In the genomic region with DNA sequence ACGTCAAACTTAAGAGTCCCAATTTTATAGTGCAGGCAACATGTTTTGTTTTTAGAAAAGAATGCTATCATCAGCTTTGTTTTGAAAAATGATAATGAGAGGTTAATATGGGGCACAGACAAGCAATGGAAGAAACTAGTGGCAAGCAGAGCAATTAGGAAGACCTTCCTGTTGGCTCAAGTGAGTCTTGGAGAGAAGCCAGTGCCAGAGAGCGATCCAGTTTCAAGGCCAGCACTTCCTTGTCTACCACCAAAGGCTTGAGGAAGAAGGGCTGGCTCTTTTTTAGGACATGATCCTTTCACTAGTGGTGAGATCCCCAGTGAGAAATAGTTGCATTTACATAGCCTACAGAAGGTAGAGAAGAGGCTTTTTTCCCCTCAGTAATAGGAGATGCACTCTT, we compare ENCODE assay signal across 18 cellular contexts.
DNase-seq lines count a peak whose midpoint lies in the region; ATAC-seq and TF ChIP-seq lines count a peak whose summit lies in the region.
"Had no signal": no experiment of that assay in that cellular context is flagged by ENCODE, and none has a peak within 500 bp of the region (broad histone marks: within the 10 kb centered on the region; RNA-seq: fewer than 3 reads in every experiment).

No MANE protein-coding gene starts in this region.

- H3K4me1 Mint-ChIP-seq in nephron = peaks cover 10% of the 10 kb centered on the region
- H3K4me1 Mint-ChIP-seq in stimulated activated effector memory CD8-positive, alpha-beta T cell treated with anti-CD3 and anti-CD28 coated beads, Interleukin-12 subunit alpha, Interleukin-12 subunit beta, amount 100 ng/mL, for 72 hours = no peaks in the 10 kb centered on the region

- no peak overlapping the region for H3K4me3 Mint-ChIP-seq in nephron
- H3K4me3 Mint-ChIP-seq in stimulated activated effector memory CD8-positive, alpha-beta T cell treated with anti-CD3 and anti-CD28 coated beads, Interleukin-12 subunit alpha, Interleukin-12 subunit beta, amount 100 ng/mL, for 72 hours = no peak overlapping the region
- H3K4me3 Mint-ChIP-seq: IgD-negative memory B cell had no signal

- no TSS peak for BruUV-seq in A673 (replicated peaks; lab: Mats Ljungman, UMichigan)

- H3K27ac ChIP-seq in A673 (ENCODE audit: low read depth, low read length, poor library complexity, severe bottlenecking) (no peak overlapping the region), right cardiac atrium (ENCODE audit: low read length) (no peak overlapping the region)
- H3K27ac ChIP-seq: C4-2B had no signal

- peaks cover 16% of the 10 kb centered on the region for H3K4me1 ChIP-seq in A673 (ENCODE audit: insufficient read depth, low read length, poor library complexity, severe bottlenecking)
- H3K4me1 ChIP-seq in right cardiac atrium (ENCODE audit: control insufficient read depth, insufficient read depth, low read length) = no peaks in the 10 kb centered on the region

- 42% methylated on average over 2 of the region's 2 CpGs for WGBS in right cardiac atrium

- H3K27ac Mint-ChIP-seq in nephron = peak overlapping the region in 2 of 3 experiments; percentile 12 to 61
- no peak overlapping the region for H3K27ac Mint-ChIP-seq in stimulated activated effector memory CD8-positive, alpha-beta T cell treated with anti-CD3 and anti-CD28 coated beads, Interleukin-12 subunit alpha, Interleukin-12 subunit beta, amount 100 ng/mL, for 72 hours
- H3K27ac Mint-ChIP-seq: IgD-negative memory B cell had no signal

- no peak for TF ChIP-seq CTCF in A673 (conservative IDR thresholded peaks at IDR 0.05; ENCODE audit: low read depth, low read length)
- no peak for TF ChIP-seq CTCF in nephron (IDR thresholded peaks at IDR 0.05; ENCODE audit: unreplicated experiment in 3 of 3)

- POLR2A ChIA-PET in A673 (lab: Charles Lee; ENCODE audit: low non-redundant PET) = interaction anchor here (0.7 kb wide), 1 partner anchor 507 kb away, joined by 3 read pairs; no protein-coding TSS in a partner anchor

- ATAC-seq in stimulated activated effector memory CD8-positive, alpha-beta T cell treated with anti-CD3 and anti-CD28 coated beads, Interleukin-12 subunit alpha, Interleukin-12 subunit beta, amount 100 ng/mL, for 72 hours = no peak
- ATAC-seq in right cardiac atrium = no peak
- no peak for ATAC-seq in GM18505 (IDR thresholded peaks at IDR 0.05; ENCODE audit: unreplicated experiment)
- ATAC-seq: GM12878, Right ventricle myocardium inferior had no signal

- H3K27me3 Mint-ChIP-seq in nephron (ENCODE audit: low read depth) = no peaks in the 10 kb centered on the region
- H3K27me3 Mint-ChIP-seq: IgD-negative memory B cell had no signal

- H3K9me3 ChIP-seq in A673 (ENCODE audit: low read depth, low read length, poor library complexity, severe bottlenecking) (peaks cover 15% of the 10 kb centered on the region), right cardiac atrium (ENCODE audit: control insufficient read depth, low read length) (peaks cover 2% of the 10 kb centered on the region)

- intact Hi-C loops in A673 (cut with micrococcal nuclease; ENCODE audit: unreplicated experiment) (no loop called here), right cardiac atrium (cut with DNase I) (no loop called here)

- peaks cover 25% of the 10 kb centered on the region for H3K36me3 ChIP-seq in A673 (ENCODE audit: insufficient read depth, low read length, poor library complexity, severe bottlenecking)

- H3K4me3 ChIP-seq in A673 (ENCODE audit: low read depth, low read length, poor library complexity, severe bottlenecking) (no peak overlapping the region), right cardiac atrium (ENCODE audit: low read length) (no peak overlapping the region)
- H3K4me3 ChIP-seq: GM12878 had no signal

- H3K9me3 Mint-ChIP-seq in nephron = peaks cover 15% of the 10 kb centered on the region
- H3K9me3 Mint-ChIP-seq in stimulated activated effector memory CD8-positive, alpha-beta T cell treated with anti-CD3 and anti-CD28 coated beads, Interleukin-12 subunit alpha, Interleukin-12 subunit beta, amount 100 ng/mL, for 72 hours = peaks cover 19% of the 10 kb centered on the region

- H3K36me3 Mint-ChIP-seq in nephron (ENCODE audit: low read depth) = peaks cover 43% of the 10 kb centered on the region
- no peaks in the 10 kb centered on the region for H3K36me3 Mint-ChIP-seq in stimulated activated effector memory CD8-positive, alpha-beta T cell treated with anti-CD3 and anti-CD28 coated beads, Interleukin-12 subunit alpha, Interleukin-12 subunit beta, amount 100 ng/mL, for 72 hours
- H3K36me3 Mint-ChIP-seq: IgD-negative memory B cell had no signal

- CTCF ChIA-PET in A673 (lab: Charles Lee) = no interaction called here

- DNase-seq in A673 (ENCODE audit: low spot score) (peak; percentile 56), H4 (ENCODE audit: low spot score) (peak; percentile 47), NCI-H2029 treated with DMSO at 0.1 percent for 48 hours (lab: John Stamatoyannopoulos, UW) (peak; percentile 63), right cardiac atrium (no peak)
- no peak for DNase-seq in stimulated activated effector memory CD8-positive, alpha-beta T cell treated with anti-CD3 and anti-CD28 coated beads, Interleukin-12 subunit alpha, Interleukin-12 subunit beta, amount 100 ng/mL, for 72 hours (ENCODE audit: low spot score in 2 of 2)
- DNase-seq: ACHN, AML-193, GOT3, Karpas-422, NCI-H1436, NCI-H2081, NCI-H510A had no signal

- no peaks in the 10 kb centered on the region for H3K27me3 ChIP-seq in A673 (replicated peaks; ENCODE audit: insufficient read depth, low read depth, low read length, poor library complexity)
- no peaks in the 10 kb centered on the region for H3K27me3 ChIP-seq in right cardiac atrium (ENCODE audit: control insufficient read depth, insufficient read depth)

- no peak for TF ChIP-seq POLR2A in GM18505 (IDR thresholded peaks at IDR 0.05; ENCODE audit: borderline replicate concordance, extremely low read depth, insufficient read depth, insufficient read length)

Comparison
In these comparisons a context has a peak if more than half of its experiments do, and no peak if none do; other contexts are left out.
1. DNase-seq: peak in A673 (single experiment), H4 (single experiment) and NCI-H2029 treated with DMSO at 0.1 percent for 48 hours (single experiment); none in stimulated activated effector memory CD8-positive, alpha-beta T cell treated with anti-CD3 and anti-CD28 coated beads, Interleukin-12 subunit alpha, Interleukin-12 subunit beta, amount 100 ng/mL, for 72 hours (0 of 2) and right cardiac atrium (0 of 3).